In the genomic region with DNA sequence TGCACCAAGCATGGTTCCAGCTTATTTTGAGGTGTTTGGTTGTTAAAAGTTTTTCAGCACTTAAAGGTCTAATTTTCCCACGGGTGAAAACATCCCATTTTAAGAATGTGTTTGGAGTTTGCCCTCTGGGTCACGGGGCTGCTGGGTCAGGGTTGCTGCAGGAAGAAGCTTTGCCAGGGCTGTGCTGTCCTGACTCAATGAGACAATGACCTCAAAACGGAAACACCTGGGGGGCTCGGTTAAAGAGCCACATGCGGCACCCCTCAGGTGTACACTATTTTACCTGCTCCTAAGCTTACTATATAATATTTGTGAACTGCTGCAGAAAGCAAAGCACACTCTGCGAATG, we compare ENCODE assay signal across 30 cellular contexts. TPM values are rescaled to one million over a fixed set of nuclear protein-coding genes. Genes with fewer than 3 reads are reported as not detected.
"Had no signal": no experiment of that assay in that cellular context is flagged by ENCODE, and none has a peak within 500 bp of the region (broad histone marks: within the 10 kb centered on the region; RNA-seq: fewer than 3 reads in every experiment).

No MANE protein-coding gene starts in this region.

- H3K4me1 Mint-ChIP-seq: activated CD4-positive, alpha-beta memory T cell treated with anti-CD3 and anti-CD28 coated beads, Interleukin-2, amount 10 ng/mL, durations not matched to agents 7 days and 5 days; activated CD4-positive, alpha-beta T cell treated with anti-CD3 and anti-CD28 coated beads for 36 hours; activated CD4-positive, alpha-beta T cell treated with anti-CD3 and anti-CD28 coated beads, Interleukin-2, amount 10 ng/mL, durations not matched to agents 7 days and 5 days; activated naive CD4-positive, alpha-beta T cell treated with anti-CD3 and anti-CD28 coated beads, Interleukin-2, amount 50 U/mL, for 24 hours; activated naive CD8-positive, alpha-beta T cell treated with anti-CD3 and anti-CD28 coated beads for 36 hours; activated naive CD8-positive, alpha-beta T cell treated with anti-CD3 and anti-CD28 coated beads, Interleukin-2, amount 50 U/mL, for 24 hours; endodermal cell had no signal

- H3K4me3 ChIP-seq: adrenal gland, body of pancreas, colonic mucosa, dorsolateral prefrontal cortex had no signal

- H3K27me3 ChIP-seq: adrenal gland, body of pancreas, colonic mucosa had no signal

- H3K9me3 ChIP-seq: adrenal gland, body of pancreas, colonic mucosa had no signal

- H3K4me3 Mint-ChIP-seq: activated CD4-positive, alpha-beta memory T cell treated with anti-CD3 and anti-CD28 coated beads, Interleukin-2, amount 10 ng/mL, durations not matched to agents 7 days and 5 days; activated CD4-positive, alpha-beta T cell treated with anti-CD3 and anti-CD28 coated beads for 36 hours; activated CD4-positive, alpha-beta T cell treated with anti-CD3 and anti-CD28 coated beads, Interleukin-2, amount 10 ng/mL, durations not matched to agents 7 days and 5 days; activated naive CD4-positive, alpha-beta T cell treated with anti-CD3 and anti-CD28 coated beads for 36 hours; activated naive CD4-positive, alpha-beta T cell treated with anti-CD3 and anti-CD28 coated beads, Interleukin-2, amount 50 U/mL, for 24 hours; activated naive CD8-positive, alpha-beta T cell treated with anti-CD3 and anti-CD28 coated beads for 36 hours; activated naive CD8-positive, alpha-beta T cell treated with anti-CD3 and anti-CD28 coated beads, Interleukin-2, amount 50 U/mL, for 24 hours; activated T-helper 1 cell treated with anti-CD3 and anti-CD28 coated beads, Interleukin-12 subunit alpha, Interleukin-12 subunit beta, Interleukin-2, Interleukin-4 antibody, amounts not matched to agents 30 ng/mL and 10 ng/mL and 1 ng/mL, durations not matched to agents 14 hours and 24 hours and 36 hours; dendritic cell treated with granulocyte-macrophage colony-stimulating factor and Interleukin-4, amounts not matched to agents 40 ng/mL and 50 ng/mL, for 4 days; endodermal cell had no signal

- H3K9me3 Mint-ChIP-seq: activated CD4-positive, alpha-beta memory T cell treated with anti-CD3 and anti-CD28 coated beads, Interleukin-2, amount 10 ng/mL, durations not matched to agents 7 days and 5 days; activated CD4-positive, alpha-beta T cell treated with anti-CD3 and anti-CD28 coated beads, Interleukin-2, amount 10 ng/mL, durations not matched to agents 7 days and 5 days; activated naive CD4-positive, alpha-beta T cell treated with anti-CD3 and anti-CD28 coated beads, Interleukin-2, amount 50 U/mL, for 24 hours; activated naive CD8-positive, alpha-beta T cell treated with anti-CD3 and anti-CD28 coated beads, Interleukin-2, amount 50 U/mL, for 24 hours; activated T-helper 1 cell treated with anti-CD3 and anti-CD28 coated beads, Interleukin-12 subunit alpha, Interleukin-12 subunit beta, Interleukin-2, Interleukin-4 antibody, amounts not matched to agents 30 ng/mL and 10 ng/mL and 1 ng/mL, durations not matched to agents 14 hours and 24 hours and 36 hours; activated T-helper 2 cell treated with anti-CD3 and anti-CD28 coated beads, Interferon-gamma antibody, Interleukin-2, Interleukin-4, amounts not matched to agents 10 μg/mL and 5 μg/mL and 100 μg/mL, durations not matched to agents 14 hours and 24 hours and 36 hours; dendritic cell treated with granulocyte-macrophage colony-stimulating factor and Interleukin-4, amounts not matched to agents 40 ng/mL and 50 ng/mL, for 4 days had no signal

- H3K36me3 ChIP-seq: adrenal gland, colonic mucosa had no signal

- ATAC-seq: activated CD4-positive, alpha-beta T cell treated with anti-CD3 and anti-CD28 coated beads for 36 hours; activated naive CD8-positive, alpha-beta T cell treated with anti-CD3 and anti-CD28 coated beads, Interleukin-2, amount 50 U/mL, for 24 hours; body of pancreas; esophagus mucosa had no signal

- DNase-seq: activated CD4-positive, alpha-beta memory T cell treated with anti-CD3 and anti-CD28 coated beads, Interleukin-2, amount 10 ng/mL, durations not matched to agents 7 days and 5 days; activated CD4-positive, alpha-beta T cell treated with anti-CD3 and anti-CD28 coated beads for 36 hours; activated CD4-positive, alpha-beta T cell treated with anti-CD3 and anti-CD28 coated beads, Interleukin-2, amount 10 ng/mL, durations not matched to agents 7 days and 5 days; activated CD4-positive, alpha-beta T cell treated with anti-CD3 and anti-CD28 coated beads, Interleukin-2, amount 50 U/mL, for 4 hours; activated CD4-positive, CD25-positive, alpha-beta regulatory T cell; activated CD4-positive, CD25-positive, alpha-beta regulatory T cell treated with anti-CD3 and anti-CD28 coated beads, Interleukin-2, amount 50 U/mL, for 72 hours; activated effector memory CD4-positive, alpha-beta T cell treated with anti-CD3 and anti-CD28 coated beads, Interleukin-2, amount 50 U/mL, for 16 hours; activated naive CD4-positive, alpha-beta T cell treated with anti-CD3 and anti-CD28 coated beads for 36 hours; activated naive CD8-positive, alpha-beta T cell treated with anti-CD3 and anti-CD28 coated beads for 36 hours; activated naive CD8-positive, alpha-beta T cell treated with anti-CD3 and anti-CD28 coated beads, Interleukin-2, amount 50 U/mL, for 24 hours; activated T-cell treated with anti-CD3 and anti-CD28 coated beads, Interleukin-2, amount 50 U/mL, for 1 hour; activated T-cell treated with anti-CD3 and anti-CD28 coated beads, Interleukin-2, amount 50 U/mL, for 48 hours; amygdala; aorta; central memory CD4-positive, alpha-beta T cell; cerebellar nuclear complex; colonic mucosa; dorsolateral prefrontal cortex; effector memory CD4-positive, alpha-beta T cell; foreskin fibroblast; T-helper 2 cell had no signal

- H3K36me3 Mint-ChIP-seq: activated naive CD4-positive, alpha-beta T cell treated with anti-CD3 and anti-CD28 coated beads, Interleukin-2, amount 50 U/mL, for 24 hours; activated naive CD8-positive, alpha-beta T cell treated with anti-CD3 and anti-CD28 coated beads for 36 hours had no signal

- H3K4me1 ChIP-seq: adrenal gland, colonic mucosa had no signal

- H3K27ac Mint-ChIP-seq: activated CD4-positive, alpha-beta memory T cell treated with anti-CD3 and anti-CD28 coated beads, Interleukin-2, amount 10 ng/mL, durations not matched to agents 7 days and 5 days; activated CD4-positive, alpha-beta T cell treated with anti-CD3 and anti-CD28 coated beads for 36 hours; activated CD4-positive, alpha-beta T cell treated with anti-CD3 and anti-CD28 coated beads, Interleukin-2, amount 10 ng/mL, durations not matched to agents 7 days and 5 days; activated naive CD4-positive, alpha-beta T cell treated with anti-CD3 and anti-CD28 coated beads for 36 hours; activated naive CD4-positive, alpha-beta T cell treated with anti-CD3 and anti-CD28 coated beads, Interleukin-2, amount 50 U/mL, for 24 hours; activated naive CD8-positive, alpha-beta T cell treated with anti-CD3 and anti-CD28 coated beads for 36 hours; activated naive CD8-positive, alpha-beta T cell treated with anti-CD3 and anti-CD28 coated beads, Interleukin-2, amount 50 U/mL, for 24 hours; activated T-helper 1 cell treated with anti-CD3 and anti-CD28 coated beads, Interleukin-12 subunit alpha, Interleukin-12 subunit beta, Interleukin-2, Interleukin-4 antibody, amounts not matched to agents 30 ng/mL and 10 ng/mL and 1 ng/mL, durations not matched to agents 14 hours and 24 hours and 36 hours; activated T-helper 2 cell treated with anti-CD3 and anti-CD28 coated beads, Interferon-gamma antibody, Interleukin-2, Interleukin-4, amounts not matched to agents 10 μg/mL and 5 μg/mL and 100 μg/mL, durations not matched to agents 14 hours and 24 hours and 36 hours; dendritic cell treated with granulocyte-macrophage colony-stimulating factor and Interleukin-4, amounts not matched to agents 40 ng/mL and 50 ng/mL, for 4 days; endodermal cell had no signal

- H3K27me3 Mint-ChIP-seq: activated naive CD8-positive, alpha-beta T cell treated with anti-CD3 and anti-CD28 coated beads for 36 hours; dendritic cell treated with granulocyte-macrophage colony-stimulating factor and Interleukin-4, amounts not matched to agents 40 ng/mL and 50 ng/mL, for 4 days had no signal

- H3K27ac ChIP-seq: adrenal gland, body of pancreas, colonic mucosa, dorsolateral prefrontal cortex had no signal

RNA-seq across cellular contexts. Expression of a gene that starts 27.6 kb away (rescaled TPM):
- total RNA-seq: activated CD4-positive, alpha-beta T cell treated with anti-CD3 and anti-CD28 coated beads for 36 hours; activated CD4-positive, alpha-beta T cell treated with anti-CD3 and anti-CD28 coated beads, Interleukin-2, amount 10 ng/mL, durations not matched to agents 7 days and 5 days; activated naive CD4-positive, alpha-beta T cell treated with anti-CD3 and anti-CD28 coated beads for 36 hours; activated naive CD8-positive, alpha-beta T cell treated with anti-CD3 and anti-CD28 coated beads for 36 hours; epithelial cell of proximal tubule; esophagus mucosa had no signal
